In genomic region chr21:35222541-35222941, GRCh38 we compare ENCODE assay signal across 8 cellular contexts.
DNase-seq lines count a peak whose midpoint lies in the region; ATAC-seq and TF ChIP-seq lines count a peak whose summit lies in the region.

No MANE protein-coding gene starts in this region.

- DNase-seq in activated T-cell treated with anti-CD3 and anti-CD28 coated beads, Interleukin-2, amount 50 U/mL, for 24 hours = no peak
- no peak for DNase-seq in activated T-cell treated with anti-CD3 and anti-CD28 coated beads for 4 hours
- peak; percentile 84 for DNase-seq in activated CD8-positive, alpha-beta T cell treated with anti-CD3 and anti-CD28 coated beads for 36 hours
- peak; percentile 50 for DNase-seq in stimulated activated CD8-positive, alpha-beta memory T cell treated with anti-CD3 and anti-CD28 coated beads, Interleukin-4, amount 100 ng/mL, for 48 hours
- no peak for DNase-seq in activated CD4-positive, CD25-positive, alpha-beta regulatory T cell (lab: John Stamatoyannopoulos, UW)
- no peak for DNase-seq in NCI-H1417 treated with DMSO at 0.1 percent for 48 hours (lab: John Stamatoyannopoulos, UW)
- DNase-seq in DMS79 treated with DMSO at 0.1 percent for 48 hours (lab: John Stamatoyannopoulos, UW) = no peak

- H3K4me1 Mint-ChIP-seq in activated T-cell treated with anti-CD3 and anti-CD28 coated beads, Interleukin-2, amount 50 U/mL, for 24 hours (ENCODE audit: low read depth) = peaks cover 70% of the 10 kb centered on the region
- peaks cover 65% of the 10 kb centered on the region for H3K4me1 Mint-ChIP-seq in activated CD8-positive, alpha-beta T cell treated with anti-CD3 and anti-CD28 coated beads for 36 hours (ENCODE audit: low read depth)

- peak; percentile 40 for ATAC-seq in HG03342 (IDR thresholded peaks at IDR 0.05; ENCODE audit: unreplicated experiment)
- peak; percentile 72 for ATAC-seq in activated CD8-positive, alpha-beta T cell treated with anti-CD3 and anti-CD28 coated beads for 36 hours

- POLR2A ChIA-PET in activated CD8-positive, alpha-beta T cell treated with anti-CD3 and anti-CD28 coated beads for 36 hours (lab: Charles Lee) = interaction anchor here (0.6 to 0.7 kb wide), 2 partner anchors 111 to 173 kb away, joined by 3 read pairs; no protein-coding TSS in a partner anchor

- no peaks in the 10 kb centered on the region for H3K27me3 Mint-ChIP-seq in activated T-cell treated with anti-CD3 and anti-CD28 coated beads, Interleukin-2, amount 50 U/mL, for 24 hours
- no peaks in the 10 kb centered on the region for H3K27me3 Mint-ChIP-seq in activated CD8-positive, alpha-beta T cell treated with anti-CD3 and anti-CD28 coated beads for 36 hours

- H3K4me3 Mint-ChIP-seq in activated T-cell treated with anti-CD3 and anti-CD28 coated beads, Interleukin-2, amount 50 U/mL, for 24 hours = peak overlapping the region; percentile 15
- no peak overlapping the region for H3K4me3 Mint-ChIP-seq in activated CD8-positive, alpha-beta T cell treated with anti-CD3 and anti-CD28 coated beads for 36 hours

- CTCF ChIA-PET in activated CD8-positive, alpha-beta T cell treated with anti-CD3 and anti-CD28 coated beads for 36 hours (lab: Charles Lee) = interaction anchor here (0.9 to 1.4 kb wide), 3 partner anchors 17 to 175 kb away, joined by 4 to 5 read pairs (median 4); no protein-coding TSS in a partner anchor

- no peaks in the 10 kb centered on the region for H3K36me3 Mint-ChIP-seq in activated T-cell treated with anti-CD3 and anti-CD28 coated beads, Interleukin-2, amount 50 U/mL, for 24 hours (ENCODE audit: low read depth)
- H3K36me3 Mint-ChIP-seq in activated CD8-positive, alpha-beta T cell treated with anti-CD3 and anti-CD28 coated beads for 36 hours (ENCODE audit: low read depth) = no peaks in the 10 kb centered on the region

- H3K27ac Mint-ChIP-seq in activated T-cell treated with anti-CD3 and anti-CD28 coated beads, Interleukin-2, amount 50 U/mL, for 24 hours = peak overlapping the region; percentile 69
- peak overlapping the region; percentile 66 for H3K27ac Mint-ChIP-seq in activated CD8-positive, alpha-beta T cell treated with anti-CD3 and anti-CD28 coated beads for 36 hours

- TF ChIP-seq CTCF in activated CD8-positive, alpha-beta T cell treated with anti-CD3 and anti-CD28 coated beads for 36 hours (IDR thresholded peaks at IDR 0.05) = no peak

- peaks cover 6% of the 10 kb centered on the region for H3K9me3 Mint-ChIP-seq in activated T-cell treated with anti-CD3 and anti-CD28 coated beads, Interleukin-2, amount 50 U/mL, for 24 hours
- peaks cover 5% of the 10 kb centered on the region for H3K9me3 Mint-ChIP-seq in activated CD8-positive, alpha-beta T cell treated with anti-CD3 and anti-CD28 coated beads for 36 hours

- intact Hi-C loops in activated CD8-positive, alpha-beta T cell treated with anti-CD3 and anti-CD28 coated beads for 36 hours (cut with micrococcal nuclease) = loop anchor here (5.0 kb wide), 1 partner anchor 170 kb away; no protein-coding TSS in a partner anchor

Comparison
In these comparisons a context has a peak if more than half of its experiments do, and no peak if none do; other contexts are left out.
1. DNase-seq: peak in activated CD8-positive, alpha-beta T cell treated with anti-CD3 and anti-CD28 coated beads for 36 hours (single experiment) and stimulated activated CD8-positive, alpha-beta memory T cell treated with anti-CD3 and anti-CD28 coated beads, Interleukin-4, amount 100 ng/mL, for 48 hours (single experiment); none in activated T-cell treated with anti-CD3 and anti-CD28 coated beads, Interleukin-2, amount 50 U/mL, for 24 hours (single experiment), activated T-cell treated with anti-CD3 and anti-CD28 coated beads for 4 hours (single experiment), activated CD4-positive, CD25-positive, alpha-beta regulatory T cell (0 of 4), NCI-H1417 treated with DMSO at 0.1 percent for 48 hours (single experiment) and DMS79 treated with DMSO at 0.1 percent for 48 hours (single experiment).